8 cellular contexts compared by ENCODE assay signal in the genomic region with DNA sequence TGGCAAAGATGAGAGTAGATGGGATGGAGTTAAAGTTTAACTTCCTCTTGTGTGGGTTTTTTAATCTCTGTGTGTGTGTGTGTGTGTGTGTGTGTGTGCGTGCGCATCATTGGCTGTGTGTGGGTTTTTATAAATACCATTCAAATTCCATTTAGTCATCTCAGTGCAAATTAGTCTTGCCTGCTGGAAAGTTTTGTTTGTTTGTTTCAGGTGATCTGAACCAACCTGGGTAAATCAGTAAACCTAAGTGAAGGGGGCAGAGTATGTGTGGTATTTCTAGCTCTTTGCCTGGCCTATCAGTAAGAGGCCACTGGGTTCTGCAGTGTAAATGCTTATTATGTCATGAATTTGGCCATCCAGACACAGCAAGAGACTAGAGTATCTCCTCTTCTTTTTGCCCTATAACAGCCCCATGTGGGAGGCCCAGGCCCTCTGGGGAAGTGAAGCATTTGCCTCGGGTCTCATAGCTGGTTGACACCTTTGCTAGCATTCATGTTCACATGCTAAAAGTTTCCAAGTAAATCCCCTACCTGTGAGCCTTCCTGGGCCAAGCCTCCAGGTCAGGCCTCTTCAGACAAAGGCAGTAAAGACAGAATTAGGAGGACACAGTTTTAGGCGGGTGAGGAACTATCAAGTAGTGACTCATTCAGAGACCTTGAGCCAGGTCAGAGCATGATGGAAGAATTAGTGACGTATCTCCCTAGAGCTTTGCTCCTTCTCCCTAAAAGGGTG. TPM values are rescaled to one million over a fixed set of nuclear protein-coding genes. Genes with fewer than 3 reads are reported as not detected.
DNase-seq lines count a peak whose midpoint lies in the region; ATAC-seq and TF ChIP-seq lines count a peak whose summit lies in the region.

No MANE protein-coding gene starts in this region.

- intact Hi-C loops in PC-3 (cut with micrococcal nuclease) = loop anchor here (10.0 kb wide), 1 partner anchor 388 kb away; the partner anchor contains the start of gene S100A9
- intact Hi-C loops in right lobe of liver (cut with DNase I) = no loop called here

- H3K4me3 ChIP-seq in GM08714 (ENCODE audit: low read length) = peak overlapping the region; percentile 28; the same call in 1 of the 2 replicates
- H3K4me3 ChIP-seq in GM23338 = no peak overlapping the region
- no peak overlapping the region for H3K4me3 ChIP-seq in PC-3 (ENCODE audit: low read length)
- H3K4me3 ChIP-seq in right lobe of liver = no peak overlapping the region

- no peak overlapping the region for H3K9ac ChIP-seq in PC-3 (ENCODE audit: low read length)

- no peak for TF ChIP-seq POLR2A in right lobe of liver (IDR thresholded peaks at IDR 0.05)

- BruUV-seq in PC-3 (replicated peaks; lab: Mats Ljungman, UMichigan) = no TSS peak

- peaks cover 74% of the 10 kb centered on the region for H3K36me3 Mint-ChIP-seq in GM23338 (ENCODE audit: low read depth)

- peaks cover 55% of the 10 kb centered on the region for H3K4me1 Mint-ChIP-seq in GM23338

- peak overlapping the region; percentile 74; the same call in 1 of the 2 replicates for H3K27ac Mint-ChIP-seq in GM23338

- CTCF ChIA-PET in PC-3 (lab: Charles Lee) = no interaction called here

- H3K36me3 ChIP-seq in GM23338 (ENCODE audit: insufficient read depth) (peaks cover 23% of the 10 kb centered on the region), PC-3 (ENCODE audit: low read depth, low read length) (peaks cover 42% of the 10 kb centered on the region), right lobe of liver (peaks cover 0 to 56% (median 15%) of the 10 kb centered on the region in 4 donors)

- ATAC-seq in GM23338 = no peak
- ATAC-seq in PC-3 = peak; percentile 22; the same call in 1 of the 2 replicates
- ATAC-seq in right lobe of liver = peak; percentile 92 to 96 (median 94)

- H3K4me2 ChIP-seq in GM23338 = no peak overlapping the region; the same call in 1 of the 2 replicates
- H3K4me2 ChIP-seq in PC-3 (ENCODE audit: low read length) = no peak overlapping the region

- H3F3A ChIP-seq in GM23338 (replicated peaks; ENCODE audit: low read depth) (peaks cover 24% of the 10 kb centered on the region), PC-3 (ENCODE audit: low read length, unreplicated experiment) (no peaks in the 10 kb centered on the region)

- POLR2A ChIA-PET in PC-3 (lab: Charles Lee; ENCODE audit: unreplicated experiment) = interaction anchor here (0.6 to 1.2 kb wide), 2 partner anchors 9 to 79 kb away, joined by 4 to 5 read pairs; no protein-coding TSS in a partner anchor

- H3K27ac ChIP-seq in GM23338 (ENCODE audit: low read depth) = peak overlapping the region; percentile 61; the same call in 1 of the 2 replicates
- no peak overlapping the region for H3K27ac ChIP-seq in PC-3 (ENCODE audit: low read length)
- peak overlapping the region; percentile 10 to 79 (median 78) for H3K27ac ChIP-seq in right lobe of liver

- H4K20me1 ChIP-seq in GM23338 (replicated peaks; ENCODE audit: insufficient read depth) = no peaks in the 10 kb centered on the region
- no peaks in the 10 kb centered on the region for H4K20me1 ChIP-seq in PC-3 (ENCODE audit: low read length)

- H3K79me2 ChIP-seq in GM23338 (replicated peaks; ENCODE audit: insufficient read depth) (peaks cover 17% of the 10 kb centered on the region), PC-3 (ENCODE audit: low read length) (no peaks in the 10 kb centered on the region)

- in situ Hi-C loops in G401 (cut with HindIII; ENCODE audit: low sequenced_read_pairs) = loop anchor here (10.0 kb wide), 1 partner anchor 58 kb away; no protein-coding TSS in a partner anchor

- H3K27me3 ChIP-seq in GM23338 (ENCODE audit: insufficient read depth) (no peaks in the 10 kb centered on the region), PC-3 (ENCODE audit: low read length) (no peaks in the 10 kb centered on the region), right lobe of liver (no peaks in the 10 kb centered on the region)

- H3K9me2 ChIP-seq in GM23338 (ENCODE audit: insufficient read depth) (no peaks in the 10 kb centered on the region), PC-3 (replicated peaks; ENCODE audit: low read length) (no peaks in the 10 kb centered on the region)

- H2AFZ ChIP-seq in GM23338 = no peak overlapping the region
- H2AFZ ChIP-seq in PC-3 (ENCODE audit: low read length) = no peak overlapping the region

- no peak for DNase-seq in GM23338 (ENCODE audit: low spot score)
- DNase-seq in PC-3 = no peak
- DNase-seq in right lobe of liver = peak; percentile 52 to 66 (median 57)
- DNase-seq in activated gamma-delta T cell (lab: John Stamatoyannopoulos, UW) = no peak
- no peak for DNase-seq in activated CD8-positive, alpha-beta memory T cell treated with anti-CD3 and anti-CD28 coated beads for 24 hours
- no peak for DNase-seq in cortex of kidney (lab: John Stamatoyannopoulos, UW)
- DNase-seq in G401 (ENCODE audit: low spot score) = no peak

- TF ChIP-seq CTCF in GM23338 (conservative IDR thresholded peaks at IDR 0.05; ENCODE audit: low read depth in 2 of 2) (no peak), PC-3 (conservative IDR thresholded peaks at IDR 0.05; ENCODE audit: low read depth, low read length) (no peak), right lobe of liver (IDR thresholded peaks at IDR 0.05) (no peak)

- peaks cover 2% of the 10 kb centered on the region for H3K27me3 Mint-ChIP-seq in GM23338 (ENCODE audit: insufficient read depth, low read depth, poor library complexity)

- H3K4me3 Mint-ChIP-seq in GM23338 = no peak overlapping the region; the same call in 2 of the 3 replicates

- no peaks in the 10 kb centered on the region for H3K9me3 ChIP-seq in PC-3 (ENCODE audit: low read length)
- no peaks in the 10 kb centered on the region for H3K9me3 ChIP-seq in right lobe of liver

- no peaks in the 10 kb centered on the region for H3K9me3 Mint-ChIP-seq in GM23338

- WGBS in right lobe of liver (ENCODE audit: insufficient coverage, low coverage, low lambda C conversion rate, missing lambda C conversion rate) = 19% methylated on average over 5 of the region's 5 CpGs

- H3K4me1 ChIP-seq in GM23338 (ENCODE audit: insufficient read depth) (peaks cover 55% of the 10 kb centered on the region), PC-3 (ENCODE audit: insufficient read depth, low read length) (no peaks in the 10 kb centered on the region), right lobe of liver (peaks cover 0 to 25% (median 11%) of the 10 kb centered on the region in 4 donors)

TF ChIP-seq in GM23338, 12 proteins besides CTCF, POLR2A, EP300 and RAD21 (continues in another document):
- no peak for TF ChIP-seq ZNF114 (CRISPR knock-in tag; IDR thresholded peaks at IDR 0.05)
- no peak for TF ChIP-seq CREB1 (CRISPR knock-in tag; IDR thresholded peaks at IDR 0.05; ENCODE audit: low read depth)
- no peak for TF ChIP-seq REST (IDR thresholded peaks at IDR 0.05; ENCODE audit: unreplicated experiment)
- no peak for TF ChIP-seq NANOG (IDR thresholded peaks at IDR 0.05; ENCODE audit: borderline replicate concordance)
- no peak for TF ChIP-seq EZH2phosphoT487 (IDR thresholded peaks at IDR 0.05; ENCODE audit: unreplicated experiment)
- TF ChIP-seq STAT1 (IDR thresholded peaks at IDR 0.05; ENCODE audit: unreplicated experiment) = no peak
- TF ChIP-seq POLR2AphosphoS5 (IDR thresholded peaks at IDR 0.05; ENCODE audit: low read depth) = no peak
- TF ChIP-seq JUNB (IDR thresholded peaks at IDR 0.05; ENCODE audit: unreplicated experiment) = no peak
- TF ChIP-seq EZH2 (IDR thresholded peaks at IDR 0.05; ENCODE audit: low read depth, unreplicated experiment) = no peak

RNA-seq across cellular contexts. Expression of gene INTS3, which starts 14.7 kb away (rescaled TPM):
- total RNA-seq in GM23338 (2014; rRNA removed; shearing (Covaris generic)) = 51.3 and 51.5 TPM in 2 replicates
- polyA plus RNA-seq in GM23338 (2016; fragmentation: Nextera tagmentation; extraction: Ambion mirVana) = 21.5 and 22.7 TPM in 2 replicates
- 46.5 and 57.4 TPM in 2 replicates for total RNA-seq in PC-3 (2014; rRNA removed)
- 10 to 100 TPM; 16.5 to 29.1 (median 22.6) TPM for total RNA-seq in right lobe of liver
- total RNA-seq in G401 (2014; rRNA removed; shearing (Covaris generic)) = 20.7 and 21.1 TPM in 2 replicates

RNA-seq across cellular contexts. Expression of gene SLC27A3, which starts 32.6 kb away (rescaled TPM):
- 18.8 and 24.2 TPM in 2 replicates for total RNA-seq in GM23338 (2014; rRNA removed; shearing (Covaris generic))
- polyA plus RNA-seq in GM23338 (2016; fragmentation: Nextera tagmentation; extraction: Ambion mirVana) = 26.3 and 27.1 TPM in 2 replicates
- total RNA-seq in PC-3 (2014; rRNA removed) (6.3 and 9.2 TPM in 2 replicates), right lobe of liver (10 to 100 TPM; 25.4 to 50.4 (median 36.9) TPM)
- total RNA-seq in G401 (2014; rRNA removed; shearing (Covaris generic)) = 1.4 and 5.4 TPM in 2 replicates

Comparison
In these comparisons a context has a peak if more than half of its experiments do, and no peak if none do; other contexts are left out.
1. DNase-seq: peak in right lobe of liver (3 of 3); none in GM23338 (single experiment), PC-3 (single experiment), activated gamma-delta T cell (single experiment), activated CD8-positive, alpha-beta memory T cell treated with anti-CD3 and anti-CD28 coated beads for 24 hours (single experiment), cortex of kidney (single experiment) and G401 (single experiment).